24 cellular contexts compared by ENCODE assay signal in genomic region chr22:27214691-27215090, GRCh38.
DNase-seq lines count a peak whose midpoint lies in the region; ATAC-seq and TF ChIP-seq lines count a peak whose summit lies in the region.
"Had no signal": no experiment of that assay in that cellular context is flagged by ENCODE, and none has a peak within 500 bp of the region (broad histone marks: within the 10 kb centered on the region; RNA-seq: fewer than 3 reads in every experiment).

No MANE protein-coding gene starts in this region.

- no peak for TF ChIP-seq CTCF in coronary artery (IDR thresholded peaks at IDR 0.05)
- no peak for TF ChIP-seq CTCF in osteoblast (IDR thresholded peaks at IDR 0.05; ENCODE audit: extremely low read depth, low read depth, low read length)
- no peak for TF ChIP-seq CTCF in thyroid gland (IDR thresholded peaks at IDR 0.05)
- no peak for TF ChIP-seq CTCF in CD4-positive, alpha-beta T cell (IDR thresholded peaks at IDR 0.05)

- H3K9me3 ChIP-seq in adipocyte (ENCODE audit: control insufficient read depth, low read length) (peaks cover 4% of the 10 kb centered on the region), osteoblast (ENCODE audit: low read depth, low read length) (no peaks in the 10 kb centered on the region), thyroid gland (no peaks in the 10 kb centered on the region)
- H3K9me3 ChIP-seq in CD4-positive, alpha-beta T cell (ENCODE audit: control insufficient read depth, low read length) = no peaks in the 10 kb centered on the region
- H3K9me3 ChIP-seq: SK-N-SH had no signal

- H3K9ac ChIP-seq in adipocyte (ENCODE audit: low read length) = peak overlapping the region; percentile 23
- H3K9ac ChIP-seq: parathyroid adenoma, SK-N-SH had no signal

- H2AFZ ChIP-seq in osteoblast (ENCODE audit: low read length) = no peak overlapping the region
- H2AFZ ChIP-seq: parathyroid adenoma had no signal

- WGBS in thyroid gland, 2 donors = 73 to 80% methylated on average over 6 of the region's 6 CpGs

- peak overlapping the region; percentile 82 to 85 for H3K27ac ChIP-seq in coronary artery
- peak overlapping the region; percentile 88 for H3K27ac ChIP-seq in osteoblast (ENCODE audit: low read depth, low read length)
- peak overlapping the region; percentile 58 to 67 (median 63) for H3K27ac ChIP-seq in thyroid gland
- H3K27ac ChIP-seq in CD4-positive, alpha-beta T cell (ENCODE audit: low read depth, low read length) = no peak overlapping the region
- H3K27ac ChIP-seq: parathyroid adenoma had no signal

- H3K27me3 Mint-ChIP-seq in CD4-positive, alpha-beta T cell = peaks cover 71% of the 10 kb centered on the region

- H3K79me2 ChIP-seq in osteoblast (ENCODE audit: insufficient read depth, low read length) = no peaks in the 10 kb centered on the region
- H3K79me2 ChIP-seq: parathyroid adenoma had no signal

- no peaks in the 10 kb centered on the region for H3K4me1 Mint-ChIP-seq in CD4-positive, alpha-beta T cell (ENCODE audit: low read depth)
- H3K4me1 Mint-ChIP-seq: CD8-positive, alpha-beta memory T cell had no signal

- H3K36me3 ChIP-seq in adipocyte (ENCODE audit: control insufficient read depth, insufficient read depth, low read length, severe bottlenecking) (no peaks in the 10 kb centered on the region), osteoblast (ENCODE audit: insufficient read depth, low read length) (no peaks in the 10 kb centered on the region), thyroid gland (no peaks in the 10 kb centered on the region)

- no peak for DNase-seq in adipocyte (ENCODE audit: low read depth)
- DNase-seq in coronary artery (ENCODE audit: low spot score) = peak; percentile 74
- no peak for DNase-seq in osteoblast (ENCODE audit: insufficient read length, low spot score, missing footprints)
- no peak for DNase-seq in thyroid gland
- DNase-seq in stimulated activated CD8-positive, alpha-beta memory T cell treated with anti-CD3 and anti-CD28 coated beads, Interleukin-4, amount 100 ng/mL, for 48 hours = no peak
- DNase-seq in CD4-positive, alpha-beta T cell = no peak
- no peak for DNase-seq in foreskin melanocyte
- DNase-seq: activated CD4-positive, alpha-beta T cell treated with anti-CD3 and anti-CD28 coated beads for 4 hours; activated CD8-positive, alpha-beta memory T cell treated with anti-CD3 and anti-CD28 coated beads for 24 hours; activated T-cell treated with anti-CD3 and anti-CD28 coated beads, Interleukin-2, amount 50 U/mL, for 1 hour; CD8-positive, alpha-beta memory T cell; DMS153; glutamatergic neuron; mesendoderm; naive B cell; NCI-H1092; NCI-H1930; NCI-H2227 treated with DMSO at 0.1 percent for 48 hours; NCI-H748 treated with DMSO at 0.1 percent for 48 hours; RPMI8226; SK-N-SH; substantia nigra had no signal

- no peaks in the 10 kb centered on the region for H3K36me3 Mint-ChIP-seq in CD4-positive, alpha-beta T cell (ENCODE audit: low read depth)
- H3K36me3 Mint-ChIP-seq: CD8-positive, alpha-beta memory T cell had no signal

- no peaks in the 10 kb centered on the region for H4K20me1 ChIP-seq in osteoblast (ENCODE audit: insufficient read depth, low read length)

- H3K4me1 ChIP-seq in adipocyte (ENCODE audit: control insufficient read depth, insufficient read depth, low read length) (peaks cover 52% of the 10 kb centered on the region), osteoblast (ENCODE audit: insufficient read depth, low read length) (peaks cover 36% of the 10 kb centered on the region), thyroid gland (peaks cover 17 to 31% of the 10 kb centered on the region in 2 donors)
- H3K4me1 ChIP-seq: parathyroid adenoma had no signal

- no peak for ATAC-seq in CD4-positive, alpha-beta T cell (ENCODE audit: poor library complexity)
- ATAC-seq: HCT116 had no signal

- POLR2A ChIA-PET in CD4-positive, alpha-beta T cell (lab: Charles Lee) = no interaction called here

- intact Hi-C loops in thyroid gland (cut with DNase I) = no loop called here
- intact Hi-C loops in CD4-positive, alpha-beta T cell (cut with DNase I, micrococcal nuclease) = no loop called here

- no peak for TF ChIP-seq POLR2A in thyroid gland (IDR thresholded peaks at IDR 0.05)

- H3K9me3 Mint-ChIP-seq in CD4-positive, alpha-beta T cell = no peaks in the 10 kb centered on the region
- H3K9me3 Mint-ChIP-seq: CD8-positive, alpha-beta memory T cell had no signal

- CTCF ChIA-PET in CD4-positive, alpha-beta T cell (lab: Charles Lee) = no interaction called here

- H3K4me2 ChIP-seq in osteoblast (ENCODE audit: insufficient read depth, low read length) = no peak overlapping the region
- H3K4me2 ChIP-seq: SK-N-SH had no signal

- H3K4me3 ChIP-seq in adipocyte (ENCODE audit: low read length) (no peak overlapping the region), coronary artery (no peak overlapping the region), osteoblast (ENCODE audit: insufficient read depth, low read length) (no peak overlapping the region), thyroid gland (replicated peaks in 1 of 3) (no peak overlapping the region)

- H3K4me3 Mint-ChIP-seq in CD4-positive, alpha-beta T cell = no peak overlapping the region
- H3K4me3 Mint-ChIP-seq: CD8-positive, alpha-beta memory T cell; naive B cell had no signal

- H3K27me3 ChIP-seq in adipocyte (replicated peaks; ENCODE audit: control insufficient read depth, insufficient read depth, low read length) = peaks cover 24% of the 10 kb centered on the region
- no peaks in the 10 kb centered on the region for H3K27me3 ChIP-seq in osteoblast (ENCODE audit: insufficient read depth, low read length)
- no peaks in the 10 kb centered on the region for H3K27me3 ChIP-seq in thyroid gland
- H3K27me3 ChIP-seq in CD4-positive, alpha-beta T cell (ENCODE audit: control insufficient read depth, insufficient read depth, low read length) = peaks cover 22% of the 10 kb centered on the region

- H3K27ac Mint-ChIP-seq in CD4-positive, alpha-beta T cell = no peak overlapping the region
- H3K27ac Mint-ChIP-seq: CD8-positive, alpha-beta memory T cell had no signal
